In genomic region chr15:97972366-97972765, GRCh38 we compare ENCODE assay signal across 21 cellular contexts.
"Had no signal": no experiment of that assay in that cellular context is flagged by ENCODE, and none has a peak within 500 bp of the region (broad histone marks: within the 10 kb centered on the region; RNA-seq: fewer than 3 reads in every experiment).

No MANE protein-coding gene starts in this region.

- H3K4me1 Mint-ChIP-seq: activated T-helper 17 cell treated with anti-CD3 and anti-CD28 coated beads, Interleukin-2, amount 50 U/mL, for 72 hours; immature natural killer cell; mesothelial cell of epicardium; natural killer cell had no signal

- H3K4me3 Mint-ChIP-seq: activated T-cell treated with anti-CD3 and anti-CD28 coated beads, Interleukin-2, amount 50 U/mL, for 24 hours; activated T-helper 17 cell treated with anti-CD3 and anti-CD28 coated beads, Interleukin-2, amount 50 U/mL, for 72 hours; immature natural killer cell; mesothelial cell of epicardium; natural killer cell had no signal

- H3K36me3 ChIP-seq: brain microvascular endothelial cell, prostate gland had no signal

- H3K27me3 ChIP-seq: brain microvascular endothelial cell, colonic mucosa, upper lobe of right lung had no signal

- H3K27ac Mint-ChIP-seq: activated naive CD4-positive, alpha-beta T cell treated with anti-CD3 and anti-CD28 coated beads, Interleukin-2, amount 50 U/mL, for 72 hours; activated T-cell treated with anti-CD3 and anti-CD28 coated beads, Interleukin-2, amount 50 U/mL, for 24 hours; activated T-helper 17 cell treated with anti-CD3 and anti-CD28 coated beads, Interleukin-2, amount 50 U/mL, for 72 hours; immature natural killer cell; mesothelial cell of epicardium; natural killer cell had no signal

- H3K9me3 Mint-ChIP-seq: activated naive CD4-positive, alpha-beta T cell treated with anti-CD3 and anti-CD28 coated beads, Interleukin-2, amount 50 U/mL, for 72 hours; activated T-cell treated with anti-CD3 and anti-CD28 coated beads, Interleukin-2, amount 50 U/mL, for 24 hours; activated T-helper 17 cell treated with anti-CD3 and anti-CD28 coated beads, Interleukin-2, amount 50 U/mL, for 72 hours; immature natural killer cell; mesothelial cell of epicardium; natural killer cell had no signal

- H3K4me3 ChIP-seq: colonic mucosa, left ventricle myocardium inferior, prostate gland, thoracic aorta, upper lobe of right lung had no signal

- H3K27ac ChIP-seq: brain microvascular endothelial cell, colonic mucosa, left ventricle myocardium inferior, prostate gland, thoracic aorta, upper lobe of right lung had no signal

- H3K27me3 Mint-ChIP-seq: activated T-cell treated with anti-CD3 and anti-CD28 coated beads, Interleukin-2, amount 50 U/mL, for 24 hours; activated T-helper 17 cell treated with anti-CD3 and anti-CD28 coated beads, Interleukin-2, amount 50 U/mL, for 72 hours had no signal

- ATAC-seq: activated naive CD4-positive, alpha-beta T cell treated with anti-CD3 and anti-CD28 coated beads, Interleukin-2, amount 50 U/mL, for 72 hours; activated T-helper 17 cell treated with anti-CD3 and anti-CD28 coated beads, Interleukin-2, amount 50 U/mL, for 72 hours; natural killer cell; upper lobe of right lung had no signal

- H3K4me1 ChIP-seq: colonic mucosa, prostate gland, upper lobe of right lung had no signal

- DNase-seq: activated CD4-positive, alpha-beta T cell treated with anti-CD3 and anti-CD28 coated beads for 1 hour; activated CD4-positive, alpha-beta T cell treated with anti-CD3 and anti-CD28 coated beads, Interleukin-2, amount 50 U/mL, for 4 hours; activated CD8-positive, alpha-beta memory T cell treated with anti-CD3 and anti-CD28 coated beads for 24 hours; activated CD8-positive, alpha-beta memory T cell treated with anti-CD3 and anti-CD28 coated beads, Interleukin-2, amount 50 U/mL, for 4 hours; activated T-cell treated with anti-CD3 and anti-CD28 coated beads, Interleukin-2, amount 50 U/mL, for 24 hours; aorta; brain microvascular endothelial cell; colonic mucosa; immature natural killer cell; kidney glomerular epithelial cell; left ventricle myocardium inferior; natural killer cell; stimulated activated CD4-positive, alpha-beta T cell treated with anti-CD3 and anti-CD28 coated beads, Interleukin-4, amount 100 ng/mL, for 24 hours; stimulated activated naive CD4-positive, alpha-beta T cell treated with Interleukin-2 at 50 U/mL for 16 hours; T-helper 9 cell; upper lobe of right lung had no signal

- H3K9me3 ChIP-seq: colonic mucosa, left ventricle myocardium inferior, prostate gland, thoracic aorta, upper lobe of right lung had no signal
